16 cellular contexts compared by ENCODE assay signal in genomic region chr7:25009271-25009670, GRCh38. TPM values are rescaled to one million over a fixed set of nuclear protein-coding genes. Genes with fewer than 3 reads are reported as not detected.
DNase-seq lines count a peak whose midpoint lies in the region; ATAC-seq and TF ChIP-seq lines count a peak whose summit lies in the region.
"Had no signal": no experiment of that assay in that cellular context is flagged by ENCODE, and none has a peak within 500 bp of the region (broad histone marks: within the 10 kb centered on the region; RNA-seq: fewer than 3 reads in every experiment).

No MANE protein-coding gene starts in this region.

- H2AFZ ChIP-seq in IMR-90 (replicated peaks; ENCODE audit: low read length, poor library complexity) (peak overlapping the region; percentile 9), GM23338 (no peak overlapping the region)

- BruUV-seq in IMR-90 (replicated peaks; lab: Mats Ljungman, UMichigan): no TSS peak

- no peak overlapping the region for H4K91ac ChIP-seq in IMR-90 (ENCODE audit: insufficient read depth, low read depth, low read length)

- H2BK5ac ChIP-seq in IMR-90 (ENCODE audit: low read depth, low read length, poor library complexity, severe bottlenecking): peak overlapping the region; percentile 61

- H3K9me3 ChIP-seq in IMR-90 (ENCODE audit: control insufficient read depth, insufficient read depth, low read length): no peaks in the 10 kb centered on the region
- H3K9me3 ChIP-seq: adrenal gland had no signal

- H3K56ac ChIP-seq in IMR-90 (ENCODE audit: extremely low read depth, insufficient read depth, low read length): no peak overlapping the region

- H3K4me3 Mint-ChIP-seq in GM23338: no peak overlapping the region
- H3K4me3 Mint-ChIP-seq: CD4-positive, alpha-beta memory T cell; effector memory CD8-positive, alpha-beta T cell; stimulated activated memory B cell treated with anti-CD40 and anti-IgM and Interleukin-4, amounts not matched to agents 10 μg/mL and 1 μg/mL and 100 μg/mL, for 72 hours had no signal

- H3K9me1 ChIP-seq in IMR-90 (ENCODE audit: insufficient read depth, low read length): peaks cover 6% of the 10 kb centered on the region

- H3K4me2 ChIP-seq in IMR-90 (ENCODE audit: low read depth, low read length) (no peak overlapping the region), GM23338 (no peak overlapping the region)

- peak; percentile 98 for ATAC-seq in IMR-90 (ENCODE audit: low read depth)
- ATAC-seq in GM21576 (IDR thresholded peaks at IDR 0.05; ENCODE audit: unreplicated experiment): no peak
- no peak for ATAC-seq in HG03280 (IDR thresholded peaks at IDR 0.05; ENCODE audit: unreplicated experiment)
- no peak for ATAC-seq in GM23338
- ATAC-seq: effector memory CD8-positive, alpha-beta T cell; stimulated activated memory B cell treated with anti-CD40 and anti-IgM and Interleukin-4, amounts not matched to agents 10 μg/mL and 1 μg/mL and 100 μg/mL, for 72 hours had no signal

- peak overlapping the region; percentile 24; the same call in 1 of the 2 replicates for H2BK20ac ChIP-seq in IMR-90 (ENCODE audit: low read depth, low read length)

- POLR2A ChIA-PET in IMR-90 (lab: Charles Lee; ENCODE audit: unreplicated experiment): no interaction called here

- TF ChIP-seq RAD21 in IMR-90 (IDR thresholded peaks at IDR 0.05; ENCODE audit: low read length): no peak

- H3K18ac ChIP-seq in IMR-90 (ENCODE audit: low read depth, low read length): peak overlapping the region; percentile 22; the same call in 1 of the 2 replicates

- no peak for TF ChIP-seq POLR2A in IMR-90 (IDR thresholded peaks at IDR 0.05; ENCODE audit: low read depth, low read length)

- H3K9me2 ChIP-seq in GM23338 (ENCODE audit: insufficient read depth): no peaks in the 10 kb centered on the region

- no peaks in the 10 kb centered on the region for H3F3A ChIP-seq in GM23338 (replicated peaks; ENCODE audit: low read depth)

- peak overlapping the region; percentile 17; the same call in 1 of the 2 replicates for H2BK120ac ChIP-seq in IMR-90 (ENCODE audit: low read depth, low read length)

- H2AK5ac ChIP-seq in IMR-90 (ENCODE audit: low read depth, low read length): no peak overlapping the region

- H3K27me3 Mint-ChIP-seq in GM23338 (ENCODE audit: insufficient read depth, low read depth, poor library complexity): no peaks in the 10 kb centered on the region
- H3K27me3 Mint-ChIP-seq: effector memory CD8-positive, alpha-beta T cell; stimulated activated memory B cell treated with anti-CD40 and anti-IgM and Interleukin-4, amounts not matched to agents 10 μg/mL and 1 μg/mL and 100 μg/mL, for 72 hours had no signal

- no peak overlapping the region for H3K23ac ChIP-seq in IMR-90 (ENCODE audit: low read depth, low read length)

- in situ Hi-C loops in IMR-90 (cut with MboI; ENCODE audit: low sequenced_read_pairs): no loop called here
- in situ Hi-C loops in astrocyte of the spinal cord (cut with HindIII; ENCODE audit: low sequenced_read_pairs): no loop called here

- H3K4ac ChIP-seq in IMR-90 (ENCODE audit: low read depth, low read length): no peak overlapping the region

- DNase-seq in AG09309 (ENCODE audit: low read depth) (peak; percentile 89), IMR-90 (peak; percentile 98), astrocyte of the spinal cord (ENCODE audit: low read depth, low spot score) (peak; percentile 86), kidney tubule cell (ENCODE audit: low spot score) (peak; percentile 58), GM23338 (ENCODE audit: low spot score) (no peak), posterior cingulate gyrus (no peak)
- DNase-seq: activated CD8-positive, alpha-beta memory T cell treated with anti-CD3 and anti-CD28 coated beads, Interleukin-2, amount 50 U/mL, for 48 hours; CD4-positive, alpha-beta memory T cell; effector memory CD8-positive, alpha-beta T cell; NCI-H524 treated with DMSO at 0.1 percent for 48 hours; SHP77 treated with DMSO at 0.1 percent for 48 hours; stimulated activated CD4-positive, alpha-beta T cell treated with anti-CD3 and anti-CD28 coated beads, Interleukin-2, amount 100 ng/mL, for 24 hours had no signal

- no peak overlapping the region for H4K8ac ChIP-seq in IMR-90 (ENCODE audit: low read depth in 2 of 2, low read length in 2 of 2)

- no peak overlapping the region for H2AK9ac ChIP-seq in IMR-90 (replicated peaks; ENCODE audit: low read depth, low read length, poor library complexity)

- H3K27me3 ChIP-seq in IMR-90 (ENCODE audit: control insufficient read depth, insufficient read depth, low read length) (no peaks in the 10 kb centered on the region), GM23338 (ENCODE audit: insufficient read depth) (no peaks in the 10 kb centered on the region)
- H3K27me3 ChIP-seq: adrenal gland had no signal

- 0 out of 3 replicates have a peak, but pooled peaks cover 6% of the 10 kb centered on the region for H3K9me3 Mint-ChIP-seq in GM23338
- H3K9me3 Mint-ChIP-seq: effector memory CD8-positive, alpha-beta T cell had no signal

- peaks cover 17% of the 10 kb centered on the region; the same call in 2 of the 3 replicates for H3K4me1 Mint-ChIP-seq in GM23338
- H3K4me1 Mint-ChIP-seq: CD4-positive, alpha-beta memory T cell; stimulated activated memory B cell treated with anti-CD40 and anti-IgM and Interleukin-4, amounts not matched to agents 10 μg/mL and 1 μg/mL and 100 μg/mL, for 72 hours had no signal

- H3K4me3 ChIP-seq in AG09309 (ENCODE audit: control insufficient read depth, low read depth, low read length) (no peak overlapping the region), IMR-90 (ENCODE audit: insufficient read depth, low read depth, low read length) (no peak overlapping the region), astrocyte of the spinal cord (ENCODE audit: low read depth, low read length) (no peak overlapping the region), GM23338 (no peak overlapping the region)
- H3K4me3 ChIP-seq: adrenal gland had no signal

- 0 out of 3 replicates have a peak, but pooled peaks cover 4% of the 10 kb centered on the region for H3K36me3 Mint-ChIP-seq in GM23338 (ENCODE audit: low read depth)
- H3K36me3 Mint-ChIP-seq: CD4-positive, alpha-beta memory T cell; stimulated activated memory B cell treated with anti-CD40 and anti-IgM and Interleukin-4, amounts not matched to agents 10 μg/mL and 1 μg/mL and 100 μg/mL, for 72 hours had no signal

- H3K9ac ChIP-seq in IMR-90 (ENCODE audit: low read depth, low read length): no peak overlapping the region

- no peaks in the 10 kb centered on the region for H4K20me1 ChIP-seq in IMR-90 (ENCODE audit: insufficient read depth, low read length)
- no peaks in the 10 kb centered on the region for H4K20me1 ChIP-seq in GM23338 (replicated peaks; ENCODE audit: insufficient read depth)

- no peak overlapping the region for H4K5ac ChIP-seq in IMR-90 (ENCODE audit: low read depth, low read length)

- H3K36me3 ChIP-seq in IMR-90 (ENCODE audit: control insufficient read depth, insufficient read depth, low read length) (no peaks in the 10 kb centered on the region), GM23338 (ENCODE audit: insufficient read depth) (no peaks in the 10 kb centered on the region)
- H3K36me3 ChIP-seq: adrenal gland had no signal

- intact Hi-C loops in IMR-90 (cut with micrococcal nuclease): no loop called here
- intact Hi-C loops in posterior cingulate gyrus (cut with DNase I): no loop called here

- peak overlapping the region; percentile 46; the same call in 1 of the 3 replicates for H2BK15ac ChIP-seq in IMR-90 (ENCODE audit: low read depth, low read length)

- 0% methylated on average over 1 of the region's 5 CpGs; no CpG with 5 or more reads in 1 of the 2 experiments for WGBS in IMR-90 (ENCODE audit: extremely low coverage in 2 of 2, insufficient read length in 1 of 2), 2 experiments

- H3K27ac ChIP-seq in IMR-90 (ENCODE audit: insufficient read depth, low read length) (peak overlapping the region; percentile 60), GM23338 (ENCODE audit: low read depth) (no peak overlapping the region)
- H3K27ac ChIP-seq: adrenal gland had no signal

- H3K79me1 ChIP-seq in IMR-90 (ENCODE audit: low read depth in 1 of 2, low read length in 2 of 2): no peaks in the 10 kb centered on the region

- H3K14ac ChIP-seq in IMR-90 (replicated peaks; ENCODE audit: low read depth, low read length): no peak overlapping the region

- no peak for TF ChIP-seq CTCF in AG09309 (IDR thresholded peaks at IDR 0.05; ENCODE audit: control insufficient read depth, insufficient read depth, low read depth, low read length, missing control alignments)
- no peak for TF ChIP-seq CTCF in IMR-90 (conservative IDR thresholded peaks at IDR 0.05; ENCODE audit: low read depth, low read length)
- TF ChIP-seq CTCF in astrocyte of the spinal cord (IDR thresholded peaks at IDR 0.05; ENCODE audit: low read depth, low read length): no peak
- no peak for TF ChIP-seq CTCF in GM23338 (conservative IDR thresholded peaks at IDR 0.05; ENCODE audit: low read depth in 2 of 2)

- H3K27ac Mint-ChIP-seq in GM23338: no peak overlapping the region
- H3K27ac Mint-ChIP-seq: effector memory CD8-positive, alpha-beta T cell; stimulated activated memory B cell treated with anti-CD40 and anti-IgM and Interleukin-4, amounts not matched to agents 10 μg/mL and 1 μg/mL and 100 μg/mL, for 72 hours had no signal

- CTCF ChIA-PET in IMR-90 (lab: Yijun Ruan, JAX): no interaction called here

- peaks cover 4% of the 10 kb centered on the region; the same call in 1 of the 2 replicates for H3K4me1 ChIP-seq in IMR-90 (ENCODE audit: control insufficient read depth, insufficient read depth, low read length)
- H3K4me1 ChIP-seq in GM23338 (ENCODE audit: insufficient read depth): peaks cover 18% of the 10 kb centered on the region
- H3K4me1 ChIP-seq: adrenal gland had no signal

- dilution Hi-C loops in IMR-90 (cut with HindIII; ENCODE audit: low sequenced_read_pairs, unreplicated experiment): no loop called here

- no peaks in the 10 kb centered on the region for H3K79me2 ChIP-seq in GM23338 (replicated peaks; ENCODE audit: insufficient read depth)

TF ChIP-seq in IMR-90, 13 proteins besides CTCF, POLR2A, EP300 and RAD21 (continues in another document):
- no peak for TF ChIP-seq CHD1 (IDR thresholded peaks at IDR 0.05; ENCODE audit: low read depth, low read length)
- peak; percentile 64; the same call in 1 of the 2 replicates for TF ChIP-seq RFX5 (IDR thresholded peaks at IDR 0.05; ENCODE audit: low read depth, low read length)
- 0 out of 2 replicates have a peak, but pooled peaks have one; percentile 3 for TF ChIP-seq MAFK (IDR thresholded peaks at IDR 0.05; ENCODE audit: low read depth, low read length)

TF ChIP-seq in GM23338, 12 proteins besides CTCF, POLR2A, EP300 and RAD21 (continues in another document):
- TF ChIP-seq EZH2phosphoT487 (IDR thresholded peaks at IDR 0.05; ENCODE audit: unreplicated experiment) (no peak), JUNB (IDR thresholded peaks at IDR 0.05; ENCODE audit: unreplicated experiment) (no peak)

RNA-seq across cellular contexts. Expression of gene OSBPL3, which starts 29.3 kb away (rescaled TPM):
- 29.9 and 30.0 TPM in 2 replicates for total RNA-seq in IMR-90 (2012; rRNA removed)
- polyA plus RNA-seq in IMR-90 (2012; rRNA removed): 15.4 and 18.0 TPM in 2 replicates
- polyA plus RNA-seq in IMR-90 (2012; cell fraction: cytosol; rRNA removed): 4.0 and 4.9 TPM in 2 replicates
- polyA plus RNA-seq in IMR-90 (2012; cell fraction: nucleus; rRNA removed; ENCODE audit: low replicate concordance): 14.4 and 46.7 TPM in 2 replicates
- 13.4 and 15.7 TPM in 2 replicates for total RNA-seq in GM23338 (2014; rRNA removed; shearing (Covaris generic))
- 7.2 and 9.3 TPM in 2 replicates for polyA plus RNA-seq in GM23338 (2016; fragmentation: Nextera tagmentation; extraction: Ambion mirVana)

Comparison
In these comparisons a context has a peak if more than half of its experiments do, and no peak if none do; other contexts are left out.
1. DNase-seq: peak in AG09309 (single experiment), IMR-90 (single experiment), astrocyte of the spinal cord (single experiment) and kidney tubule cell (single experiment); none in GM23338 (single experiment) and posterior cingulate gyrus (0 of 10).